In genomic region chr1:207306603-207307002, GRCh38 we compare ENCODE assay signal across 1 cellular context.
A peak's percentile ranks its signal among the peaks of the same experiment; 100 is the strongest.
TF ChIP-seq lines count a peak whose summit lies in the region.

No MANE protein-coding gene starts in this region.

TF ChIP-seq in K562, 482 proteins besides CTCF, POLR2A, EP300 and RAD21:
- TF ChIP-seq NR2C1 (IDR thresholded peaks at IDR 0.05) (no peak), NR2C1 (tag; IDR thresholded peaks at IDR 0.05) (0 out of 2 replicates have a peak, but pooled peaks have one; percentile 10), HNRNPLL (IDR thresholded peaks at IDR 0.05; ENCODE audit: low read depth, low read length, poor library complexity, severe bottlenecking) (peak; percentile 45), YY1 (IDR thresholded peaks at IDR 0.05; ENCODE audit: borderline replicate concordance in 1 of 3, control insufficient read depth in 1 of 3, extremely low read depth in 1 of 3, insufficient read depth in 3 of 3, insufficient read length in 1 of 3, insufficient replicate concordance in 2 of 3, low read depth in 1 of 3, low read length in 2 of 3) (peak in 1 of 3 experiments; percentile 30), FOS (IDR thresholded peaks at IDR 0.05; ENCODE audit: extremely low read depth, insufficient read length) (no peak), DMBX1 (CRISPR knock-in tag; IDR thresholded peaks at IDR 0.05; ENCODE audit: borderline replicate concordance) (0 out of 2 replicates have a peak, but pooled peaks have one; percentile 33), CXXC5 (CRISPR knock-in tag; IDR thresholded peaks at IDR 0.05) (0 out of 2 replicates have a peak, but pooled peaks have one; percentile 43), CC2D1A (IDR thresholded peaks at IDR 0.05) (no peak), NFE2 (IDR thresholded peaks at IDR 0.05; ENCODE audit: low read depth) (no peak), CEBPB (tag; IDR thresholded peaks at IDR 0.05) (0 out of 2 replicates have a peak, but pooled peaks have one; percentile 9)
TF ChIP-seq in K562: peak in this region for 6.
